ENCODE assay signal across 39 cellular contexts in genomic region chr11:6919698-6920097, GRCh38. TPM values are rescaled to one million over a fixed set of nuclear protein-coding genes. Genes with fewer than 3 reads are reported as not detected.
"Had no signal": no experiment of that assay in that cellular context is flagged by ENCODE, and none has a peak within 500 bp of the region (broad histone marks: within the 10 kb centered on the region; RNA-seq: fewer than 3 reads in every experiment).

No MANE protein-coding gene starts in this region.

- H3K4me3 Mint-ChIP-seq: activated CD4-positive, alpha-beta memory T cell treated with anti-CD3 and anti-CD28 coated beads, Interleukin-2, amount 10 ng/mL, durations not matched to agents 7 days and 5 days; activated CD4-positive, alpha-beta T cell treated with anti-CD3 and anti-CD28 coated beads for 36 hours; activated CD4-positive, alpha-beta T cell treated with anti-CD3 and anti-CD28 coated beads, Interleukin-2, amount 10 ng/mL, durations not matched to agents 7 days and 5 days; activated CD8-positive, alpha-beta memory T cell treated with anti-CD3 and anti-CD28 coated beads, Interleukin-2, amount 10 ng/mL, durations not matched to agents 7 days and 5 days; activated CD8-positive, alpha-beta T cell treated with anti-CD3 and anti-CD28 coated beads, Interleukin-2, amount 10 ng/mL, durations not matched to agents 7 days and 5 days; activated naive CD4-positive, alpha-beta T cell treated with anti-CD3 and anti-CD28 coated beads for 36 hours; activated naive CD8-positive, alpha-beta T cell treated with anti-CD3 and anti-CD28 coated beads for 36 hours; activated T-cell treated with anti-CD3 and anti-CD28 coated beads, Interleukin-2, amount 50 U/mL, for 4 hours; activated T-cell treated with anti-CD3 and anti-CD28 coated beads, Interleukin-2, amount 50 U/mL, for 72 hours; activated T-helper 1 cell treated with anti-CD3 and anti-CD28 coated beads, Interleukin-12 subunit alpha, Interleukin-12 subunit beta, Interleukin-2, Interleukin-4 antibody, amounts not matched to agents 30 ng/mL and 10 ng/mL and 1 ng/mL, durations not matched to agents 14 hours and 24 hours and 36 hours; activated T-helper 17 cell treated with anti-CD3 and anti-CD28 coated beads, Interleukin-2, amount 50 U/mL, for 72 hours; T-helper 1 cell treated with Interleukin-12 subunit alpha and Interleukin-12 subunit beta and Interleukin-4 antibody, amounts not matched to agents 30 μg/mL and 1 μg/mL, for 36 hours; T-helper 2 cell treated with Interferon-gamma antibody and Interleukin-4, amounts not matched to agents 5 μg/mL and 100 μg/mL, for 36 hours had no signal

- DNase-seq: activated CD4-positive, alpha-beta memory T cell treated with anti-CD3 and anti-CD28 coated beads, Interleukin-2, amount 10 ng/mL, durations not matched to agents 7 days and 5 days; activated CD4-positive, alpha-beta T cell treated with anti-CD3 and anti-CD28 coated beads for 1 hour; activated CD4-positive, alpha-beta T cell treated with anti-CD3 and anti-CD28 coated beads for 36 hours; activated CD4-positive, alpha-beta T cell treated with anti-CD3 and anti-CD28 coated beads for 48 hours; activated CD4-positive, alpha-beta T cell treated with anti-CD3 and anti-CD28 coated beads, Interleukin-2, amount 10 ng/mL, durations not matched to agents 7 days and 5 days; activated CD4-positive, alpha-beta T cell treated with anti-CD3 and anti-CD28 coated beads, Interleukin-2, amount 50 U/mL, for 48 hours; activated CD4-positive, CD25-positive, alpha-beta regulatory T cell; activated CD8-positive, alpha-beta memory T cell treated with anti-CD3 and anti-CD28 coated beads for 24 hours; activated CD8-positive, alpha-beta memory T cell treated with anti-CD3 and anti-CD28 coated beads, Interleukin-2, amount 10 ng/mL, durations not matched to agents 7 days and 5 days; activated CD8-positive, alpha-beta T cell treated with anti-CD3 and anti-CD28 coated beads, Interleukin-2, amount 10 ng/mL, durations not matched to agents 7 days and 5 days; activated effector memory CD4-positive, alpha-beta T cell treated with anti-CD3 and anti-CD28 coated beads, Interleukin-2, amount 50 U/mL, for 16 hours; activated gamma-delta T cell treated with Interleukin-2 at 50 U/mL for 16 hours; activated naive CD4-positive, alpha-beta T cell; activated naive CD4-positive, alpha-beta T cell treated with anti-CD3 and anti-CD28 coated beads for 36 hours; activated naive CD4-positive, alpha-beta T cell treated with anti-CD3 and anti-CD28 coated beads, Interleukin-2, amount 50 U/mL, for 16 hours; activated naive CD8-positive, alpha-beta T cell treated with anti-CD3 and anti-CD28 coated beads for 36 hours; activated T-cell treated with anti-CD3 and anti-CD28 coated beads for 4 hours; activated T-cell treated with anti-CD3 and anti-CD28 coated beads, Interleukin-2, amount 50 U/mL, for 1 hour; activated T-cell treated with anti-CD3 and anti-CD28 coated beads, Interleukin-2, amount 50 U/mL, for 4 hours; activated T-cell treated with anti-CD3 and anti-CD28 coated beads, Interleukin-2, amount 50 U/mL, for 72 hours; adrenal gland; amniotic stem cell; aorta; body of pancreas; brain microvascular endothelial cell; central memory CD4-positive, alpha-beta T cell; T-helper 2 cell; T-helper 9 cell had no signal

- H3K4me3 ChIP-seq: adrenal gland, body of pancreas, breast epithelium had no signal

- H3K9me3 ChIP-seq: adrenal gland, body of pancreas, breast epithelium had no signal

- H3K4me1 Mint-ChIP-seq: activated CD4-positive, alpha-beta memory T cell treated with anti-CD3 and anti-CD28 coated beads, Interleukin-2, amount 10 ng/mL, durations not matched to agents 7 days and 5 days; activated CD4-positive, alpha-beta T cell treated with anti-CD3 and anti-CD28 coated beads for 36 hours; activated CD4-positive, alpha-beta T cell treated with anti-CD3 and anti-CD28 coated beads, Interleukin-2, amount 10 ng/mL, durations not matched to agents 7 days and 5 days; activated CD8-positive, alpha-beta memory T cell treated with anti-CD3 and anti-CD28 coated beads, Interleukin-2, amount 10 ng/mL, durations not matched to agents 7 days and 5 days; activated naive CD8-positive, alpha-beta T cell treated with anti-CD3 and anti-CD28 coated beads for 36 hours; activated T-helper 17 cell treated with anti-CD3 and anti-CD28 coated beads, Interleukin-2, amount 50 U/mL, for 72 hours had no signal

- H3K27me3 ChIP-seq: adrenal gland, body of pancreas, brain microvascular endothelial cell, breast epithelium had no signal

- H3K27ac ChIP-seq: adrenal gland, body of pancreas, brain microvascular endothelial cell, breast epithelium, VCaP had no signal

- H3K36me3 Mint-ChIP-seq: activated CD8-positive, alpha-beta memory T cell treated with anti-CD3 and anti-CD28 coated beads, Interleukin-2, amount 10 ng/mL, durations not matched to agents 7 days and 5 days; activated naive CD4-positive, alpha-beta T cell treated with anti-CD3 and anti-CD28 coated beads, Interleukin-2, amount 50 U/mL, for 72 hours; activated naive CD8-positive, alpha-beta T cell treated with anti-CD3 and anti-CD28 coated beads for 36 hours had no signal

- ATAC-seq: activated CD4-positive, alpha-beta T cell treated with anti-CD3 and anti-CD28 coated beads for 36 hours; activated CD4-positive, CD25-positive, alpha-beta regulatory T cell treated with anti-CD3 and anti-CD28 coated beads, Interleukin-2, amount 50 U/mL, for 24 hours; activated CD8-positive, alpha-beta memory T cell treated with anti-CD3 and anti-CD28 coated beads, Interleukin-2, amount 10 ng/mL, durations not matched to agents 7 days and 5 days; activated CD8-positive, alpha-beta T cell treated with anti-CD3 and anti-CD28 coated beads, Interleukin-2, amount 10 ng/mL, durations not matched to agents 7 days and 5 days; activated naive CD4-positive, alpha-beta T cell treated with anti-CD3 and anti-CD28 coated beads, Interleukin-2, amount 50 U/mL, for 72 hours; activated T-cell treated with anti-CD3 and anti-CD28 coated beads, Interleukin-2, amount 50 U/mL, for 4 hours; activated T-cell treated with anti-CD3 and anti-CD28 coated beads, Interleukin-2, amount 50 U/mL, for 72 hours; activated T-helper 17 cell treated with anti-CD3 and anti-CD28 coated beads, Interleukin-2, amount 50 U/mL, for 72 hours; body of pancreas had no signal

- H3K36me3 ChIP-seq: adrenal gland, brain microvascular endothelial cell, breast epithelium had no signal

- FAIRE-seq: astrocyte had no signal

- H3K4me1 ChIP-seq: adrenal gland, body of pancreas, breast epithelium had no signal

- H3K27ac Mint-ChIP-seq: activated CD4-positive, alpha-beta memory T cell treated with anti-CD3 and anti-CD28 coated beads, Interleukin-2, amount 10 ng/mL, durations not matched to agents 7 days and 5 days; activated CD4-positive, alpha-beta T cell treated with anti-CD3 and anti-CD28 coated beads for 36 hours; activated CD4-positive, alpha-beta T cell treated with anti-CD3 and anti-CD28 coated beads, Interleukin-2, amount 10 ng/mL, durations not matched to agents 7 days and 5 days; activated CD8-positive, alpha-beta memory T cell treated with anti-CD3 and anti-CD28 coated beads, Interleukin-2, amount 10 ng/mL, durations not matched to agents 7 days and 5 days; activated CD8-positive, alpha-beta T cell treated with anti-CD3 and anti-CD28 coated beads, Interleukin-2, amount 10 ng/mL, durations not matched to agents 7 days and 5 days; activated naive CD4-positive, alpha-beta T cell treated with anti-CD3 and anti-CD28 coated beads for 36 hours; activated naive CD4-positive, alpha-beta T cell treated with anti-CD3 and anti-CD28 coated beads, Interleukin-2, amount 50 U/mL, for 72 hours; activated naive CD8-positive, alpha-beta T cell treated with anti-CD3 and anti-CD28 coated beads for 36 hours; activated T-cell treated with anti-CD3 and anti-CD28 coated beads, Interleukin-2, amount 50 U/mL, for 72 hours; activated T-helper 1 cell treated with anti-CD3 and anti-CD28 coated beads, Interleukin-12 subunit alpha, Interleukin-12 subunit beta, Interleukin-2, Interleukin-4 antibody, amounts not matched to agents 30 ng/mL and 10 ng/mL and 1 ng/mL, durations not matched to agents 14 hours and 24 hours and 36 hours; activated T-helper 17 cell treated with anti-CD3 and anti-CD28 coated beads, Interleukin-2, amount 50 U/mL, for 72 hours; T-helper 1 cell treated with Interleukin-12 subunit alpha and Interleukin-12 subunit beta and Interleukin-4 antibody, amounts not matched to agents 30 μg/mL and 1 μg/mL, for 36 hours; T-helper 2 cell treated with Interferon-gamma antibody and Interleukin-4, amounts not matched to agents 5 μg/mL and 100 μg/mL, for 36 hours had no signal

- H3K9me3 Mint-ChIP-seq: activated naive CD4-positive, alpha-beta T cell treated with anti-CD3 and anti-CD28 coated beads, Interleukin-2, amount 50 U/mL, for 72 hours; activated naive CD8-positive, alpha-beta T cell treated with anti-CD3 and anti-CD28 coated beads for 36 hours; activated T-helper 17 cell treated with anti-CD3 and anti-CD28 coated beads, Interleukin-2, amount 50 U/mL, for 72 hours; T-helper 2 cell treated with Interferon-gamma antibody and Interleukin-4, amounts not matched to agents 5 μg/mL and 100 μg/mL, for 36 hours had no signal

RNA-seq across cellular contexts. Expression of gene OR2D3, which starts 1.1 kb away (rescaled TPM):
- total RNA-seq: activated CD4-positive, alpha-beta memory T cell treated with anti-CD3 and anti-CD28 coated beads, Interleukin-2, amount 10 ng/mL, durations not matched to agents 7 days and 5 days; activated CD4-positive, alpha-beta T cell treated with anti-CD3 and anti-CD28 coated beads for 36 hours; activated CD4-positive, alpha-beta T cell treated with anti-CD3 and anti-CD28 coated beads, Interleukin-2, amount 10 ng/mL, durations not matched to agents 7 days and 5 days; activated CD8-positive, alpha-beta memory T cell treated with anti-CD3 and anti-CD28 coated beads, Interleukin-2, amount 10 ng/mL, durations not matched to agents 7 days and 5 days; activated CD8-positive, alpha-beta T cell treated with anti-CD3 and anti-CD28 coated beads, Interleukin-2, amount 10 ng/mL, durations not matched to agents 7 days and 5 days; activated naive CD4-positive, alpha-beta T cell treated with anti-CD3 and anti-CD28 coated beads for 36 hours; activated naive CD4-positive, alpha-beta T cell treated with anti-CD3 and anti-CD28 coated beads, Interleukin-2, amount 50 U/mL, for 72 hours; activated naive CD8-positive, alpha-beta T cell treated with anti-CD3 and anti-CD28 coated beads for 36 hours; activated T-cell treated with anti-CD3 and anti-CD28 coated beads, Interleukin-2, amount 50 U/mL, for 4 hours; activated T-cell treated with anti-CD3 and anti-CD28 coated beads, Interleukin-2, amount 50 U/mL, for 72 hours; activated T-helper 1 cell treated with anti-CD3 and anti-CD28 coated beads, Interleukin-12 subunit alpha, Interleukin-12 subunit beta, Interleukin-2, Interleukin-4 antibody, amounts not matched to agents 30 ng/mL and 10 ng/mL and 1 ng/mL, durations not matched to agents 14 hours and 24 hours and 36 hours; activated T-helper 17 cell treated with anti-CD3 and anti-CD28 coated beads, Interleukin-2, amount 50 U/mL, for 72 hours; adrenal gland; aorta; astrocyte; body of pancreas; breast epithelium; cardiac septum; cerebellum had no signal
- polyA plus RNA-seq: adrenal gland, aorta had no signal

RNA-seq across cellular contexts. Expression of gene OR2D2, which starts 27.4 kb away (rescaled TPM):
- total RNA-seq: activated CD4-positive, alpha-beta memory T cell treated with anti-CD3 and anti-CD28 coated beads, Interleukin-2, amount 10 ng/mL, durations not matched to agents 7 days and 5 days; activated CD4-positive, alpha-beta T cell treated with anti-CD3 and anti-CD28 coated beads, Interleukin-2, amount 10 ng/mL, durations not matched to agents 7 days and 5 days; activated CD8-positive, alpha-beta T cell treated with anti-CD3 and anti-CD28 coated beads, Interleukin-2, amount 10 ng/mL, durations not matched to agents 7 days and 5 days; activated naive CD4-positive, alpha-beta T cell treated with anti-CD3 and anti-CD28 coated beads for 36 hours; activated naive CD8-positive, alpha-beta T cell treated with anti-CD3 and anti-CD28 coated beads for 36 hours; activated T-cell treated with anti-CD3 and anti-CD28 coated beads, Interleukin-2, amount 50 U/mL, for 4 hours; activated T-helper 17 cell treated with anti-CD3 and anti-CD28 coated beads, Interleukin-2, amount 50 U/mL, for 72 hours; aorta; cardiac septum had no signal
- polyA plus RNA-seq: adrenal gland, aorta had no signal

RNA-seq across cellular contexts. Expression of gene OR10A4, which starts 43.3 kb away (rescaled TPM):
- total RNA-seq: activated CD4-positive, alpha-beta memory T cell treated with anti-CD3 and anti-CD28 coated beads, Interleukin-2, amount 10 ng/mL, durations not matched to agents 7 days and 5 days; activated CD4-positive, alpha-beta T cell treated with anti-CD3 and anti-CD28 coated beads for 36 hours; activated CD4-positive, alpha-beta T cell treated with anti-CD3 and anti-CD28 coated beads, Interleukin-2, amount 10 ng/mL, durations not matched to agents 7 days and 5 days; activated CD8-positive, alpha-beta memory T cell treated with anti-CD3 and anti-CD28 coated beads, Interleukin-2, amount 10 ng/mL, durations not matched to agents 7 days and 5 days; activated CD8-positive, alpha-beta T cell treated with anti-CD3 and anti-CD28 coated beads, Interleukin-2, amount 10 ng/mL, durations not matched to agents 7 days and 5 days; activated naive CD4-positive, alpha-beta T cell treated with anti-CD3 and anti-CD28 coated beads for 36 hours; activated naive CD4-positive, alpha-beta T cell treated with anti-CD3 and anti-CD28 coated beads, Interleukin-2, amount 50 U/mL, for 72 hours; activated naive CD8-positive, alpha-beta T cell treated with anti-CD3 and anti-CD28 coated beads for 36 hours; activated T-cell treated with anti-CD3 and anti-CD28 coated beads, Interleukin-2, amount 50 U/mL, for 4 hours; activated T-cell treated with anti-CD3 and anti-CD28 coated beads, Interleukin-2, amount 50 U/mL, for 72 hours; activated T-helper 1 cell treated with anti-CD3 and anti-CD28 coated beads, Interleukin-12 subunit alpha, Interleukin-12 subunit beta, Interleukin-2, Interleukin-4 antibody, amounts not matched to agents 30 ng/mL and 10 ng/mL and 1 ng/mL, durations not matched to agents 14 hours and 24 hours and 36 hours; activated T-helper 17 cell treated with anti-CD3 and anti-CD28 coated beads, Interleukin-2, amount 50 U/mL, for 72 hours; adrenal gland; aorta; astrocyte; body of pancreas; breast epithelium; cardiac septum; cerebellum had no signal
- polyA plus RNA-seq: adrenal gland, aorta had no signal

RNA-seq across cellular contexts. Expression of gene OR10A2, which starts 56.8 kb away (rescaled TPM):
- total RNA-seq: activated CD4-positive, alpha-beta memory T cell treated with anti-CD3 and anti-CD28 coated beads, Interleukin-2, amount 10 ng/mL, durations not matched to agents 7 days and 5 days; activated CD4-positive, alpha-beta T cell treated with anti-CD3 and anti-CD28 coated beads for 36 hours; activated CD4-positive, alpha-beta T cell treated with anti-CD3 and anti-CD28 coated beads, Interleukin-2, amount 10 ng/mL, durations not matched to agents 7 days and 5 days; activated CD8-positive, alpha-beta memory T cell treated with anti-CD3 and anti-CD28 coated beads, Interleukin-2, amount 10 ng/mL, durations not matched to agents 7 days and 5 days; activated CD8-positive, alpha-beta T cell treated with anti-CD3 and anti-CD28 coated beads, Interleukin-2, amount 10 ng/mL, durations not matched to agents 7 days and 5 days; activated naive CD4-positive, alpha-beta T cell treated with anti-CD3 and anti-CD28 coated beads for 36 hours; activated naive CD8-positive, alpha-beta T cell treated with anti-CD3 and anti-CD28 coated beads for 36 hours; activated T-cell treated with anti-CD3 and anti-CD28 coated beads, Interleukin-2, amount 50 U/mL, for 4 hours; activated T-cell treated with anti-CD3 and anti-CD28 coated beads, Interleukin-2, amount 50 U/mL, for 72 hours; activated T-helper 1 cell treated with anti-CD3 and anti-CD28 coated beads, Interleukin-12 subunit alpha, Interleukin-12 subunit beta, Interleukin-2, Interleukin-4 antibody, amounts not matched to agents 30 ng/mL and 10 ng/mL and 1 ng/mL, durations not matched to agents 14 hours and 24 hours and 36 hours; activated T-helper 17 cell treated with anti-CD3 and anti-CD28 coated beads, Interleukin-2, amount 50 U/mL, for 72 hours; adrenal gland; aorta; astrocyte; body of pancreas; breast epithelium; cardiac septum; cerebellum had no signal
- polyA plus RNA-seq: adrenal gland had no signal
